In the genomic region with DNA sequence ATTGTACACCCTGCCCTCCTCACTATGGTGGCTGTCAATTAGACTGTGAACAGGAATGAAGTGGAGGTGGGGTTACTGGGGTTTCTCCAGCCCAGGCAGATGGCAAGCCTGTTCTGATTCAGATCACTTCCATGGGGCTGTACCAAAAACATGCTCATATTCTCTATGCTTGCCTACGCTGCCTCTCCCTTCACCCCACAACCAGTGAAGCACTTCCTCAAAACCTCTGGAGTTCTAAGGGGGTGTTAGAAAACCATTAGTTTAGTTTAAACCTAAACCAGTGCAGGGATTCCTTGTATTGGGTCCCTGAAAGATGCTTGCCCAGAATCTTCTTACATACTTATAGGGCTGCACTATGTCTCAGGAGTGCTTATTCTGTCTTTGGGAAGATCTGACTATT, we compare ENCODE assay signal across 25 cellular contexts.
"Had no signal": no experiment of that assay in that cellular context is flagged by ENCODE, and none has a peak within 500 bp of the region (broad histone marks: within the 10 kb centered on the region; RNA-seq: fewer than 3 reads in every experiment).

No MANE protein-coding gene starts in this region.

- H3K36me3 Mint-ChIP-seq: WTC11 had no signal

- H3K9me3 ChIP-seq: Peyer's patch, SJSA1 had no signal

- ATAC-seq: activated T-helper 17 cell treated with anti-CD3 and anti-CD28 coated beads, Interleukin-2, amount 50 U/mL, for 72 hours; SK-N-SH treated with all-trans-retinoic acid at 6 μM for 48 hours; WTC11 had no signal

- H3K9me3 Mint-ChIP-seq: activated T-helper 17 cell treated with anti-CD3 and anti-CD28 coated beads, Interleukin-2, amount 50 U/mL, for 72 hours had no signal

- DNase-seq: activated CD4-positive, alpha-beta T cell treated with anti-CD3 and anti-CD28 coated beads for 1 hour; activated CD4-positive, alpha-beta T cell treated with anti-CD3 and anti-CD28 coated beads, Interleukin-2, amount 10 ng/mL, durations not matched to agents 24 days and 14 days; activated CD4-positive, alpha-beta T cell treated with anti-CD3 and anti-CD28 coated beads, Interleukin-2, amount 50 U/mL, for 48 hours; activated gamma-delta T cell; activated naive CD4-positive, alpha-beta T cell treated with anti-CD3 and anti-CD28 coated beads for 36 hours; activated T-cell treated with anti-CD3 and anti-CD28 coated beads for 4 hours; activated T-cell treated with anti-CD3 and anti-CD28 coated beads, Interleukin-2, amount 50 U/mL, for 48 hours; cerebellar nuclear complex; NCI-H1092; NCI-H1417; NCI-H1930; NCI-H2171 treated with DMSO at 0.1 percent for 48 hours; NCI-H345; NCI-H510A; NCI-H69; NK-92 treated with Interleukin-12 subunit alpha and Interleukin-12 subunit beta, amount 100 ng/mL, for 24 hours; Peyer's patch; SHP77; T-helper 9 cell had no signal

- H3K27me3 Mint-ChIP-seq: activated CD4-positive, alpha-beta T cell treated with anti-CD3 and anti-CD28 coated beads, Interleukin-2, amount 10 ng/mL, durations not matched to agents 24 days and 14 days; activated naive CD8-positive, alpha-beta T cell; activated T-helper 17 cell treated with anti-CD3 and anti-CD28 coated beads, Interleukin-2, amount 50 U/mL, for 72 hours had no signal

- H3K4me1 Mint-ChIP-seq: activated CD4-positive, alpha-beta T cell treated with anti-CD3 and anti-CD28 coated beads, Interleukin-2, amount 10 ng/mL, durations not matched to agents 24 days and 14 days; activated T-helper 17 cell treated with anti-CD3 and anti-CD28 coated beads, Interleukin-2, amount 50 U/mL, for 72 hours; WTC11 had no signal

- H3K4me3 Mint-ChIP-seq: activated CD4-positive, alpha-beta T cell treated with anti-CD3 and anti-CD28 coated beads, Interleukin-2, amount 10 ng/mL, durations not matched to agents 24 days and 14 days; activated naive CD4-positive, alpha-beta T cell treated with anti-CD3 and anti-CD28 coated beads for 36 hours; activated naive CD8-positive, alpha-beta T cell; activated T-helper 17 cell treated with anti-CD3 and anti-CD28 coated beads, Interleukin-2, amount 50 U/mL, for 72 hours; T-helper 1 cell treated with Interleukin-12 subunit alpha and Interleukin-12 subunit beta and Interleukin-4 antibody, amounts not matched to agents 30 μg/mL and 1 μg/mL, for 36 hours; WTC11 had no signal

- H3K27ac Mint-ChIP-seq: activated CD4-positive, alpha-beta T cell treated with anti-CD3 and anti-CD28 coated beads, Interleukin-2, amount 10 ng/mL, durations not matched to agents 24 days and 14 days; activated naive CD4-positive, alpha-beta T cell treated with anti-CD3 and anti-CD28 coated beads for 36 hours; activated naive CD8-positive, alpha-beta T cell; activated T-helper 17 cell treated with anti-CD3 and anti-CD28 coated beads, Interleukin-2, amount 50 U/mL, for 72 hours; T-helper 1 cell treated with Interleukin-12 subunit alpha and Interleukin-12 subunit beta and Interleukin-4 antibody, amounts not matched to agents 30 μg/mL and 1 μg/mL, for 36 hours; WTC11 had no signal
